1 cellular context compared by ENCODE assay signal in genomic region chr3:10697918-10698317, GRCh38.
TF ChIP-seq lines count a peak whose summit lies in the region.

No MANE protein-coding gene starts in this region.

TF ChIP-seq in A549, 52 proteins besides CTCF, POLR2A, EP300 and RAD21:
- TF ChIP-seq ATOH8 (CRISPR knock-in tag; IDR thresholded peaks at IDR 0.05; ENCODE audit: low read depth) (no peak), PHF8 (IDR thresholded peaks at IDR 0.05; ENCODE audit: borderline replicate concordance, low read depth) (no peak), SREBF2 (IDR thresholded peaks at IDR 0.05) (no peak), RCOR1 (IDR thresholded peaks at IDR 0.05; ENCODE audit: low read depth, low read length) (no peak), USF2 (IDR thresholded peaks at IDR 0.05) (peak; percentile 50; the same call in 1 of the 2 replicates), POLR2AphosphoS2 (conservative IDR thresholded peaks at IDR 0.05; ENCODE audit: low read length) (no peak)
TF ChIP-seq in A549: peak in this region for 1.
